Comparison of ENCODE assay signal across 9 cellular contexts in genomic region chr20:856361-856775, GRCh38. TPM values are rescaled to one million over a fixed set of nuclear protein-coding genes. Genes with fewer than 3 reads are reported as not detected.
DNase-seq lines count a peak whose midpoint lies in the region; ATAC-seq and TF ChIP-seq lines count a peak whose summit lies in the region.
"Had no signal": no experiment of that assay in that cellular context is flagged by ENCODE, and none has a peak within 500 bp of the region (broad histone marks: within the 10 kb centered on the region; RNA-seq: fewer than 3 reads in every experiment).

No MANE protein-coding gene starts in this region.

- no peaks in the 10 kb centered on the region for H3K27me3 ChIP-seq in foreskin keratinocyte
- H3K27me3 ChIP-seq in heart left ventricle, result no peaks in the 10 kb centered on the region
- no peaks in the 10 kb centered on the region for H3K27me3 ChIP-seq in tibial nerve

- ATAC-seq in foreskin keratinocyte (peak; percentile 87), heart left ventricle (no peak)

- H3K4me1 Mint-ChIP-seq in activated T-cell treated with anti-CD3 and anti-CD28 coated beads, Interleukin-2, amount 50 U/mL, for 24 hours (ENCODE audit: low read depth), result peaks cover 64% of the 10 kb centered on the region
- H3K4me1 Mint-ChIP-seq: nephron had no signal

- H3K4me1 ChIP-seq in foreskin keratinocyte (peaks cover 35% of the 10 kb centered on the region), heart left ventricle (peaks cover 0 to 24% (median 0%) of the 10 kb centered on the region in 12 donors), tibial nerve (no peaks in the 10 kb centered on the region)

- no peaks in the 10 kb centered on the region for H3K9me3 ChIP-seq in heart left ventricle
- no peaks in the 10 kb centered on the region for H3K9me3 ChIP-seq in tibial nerve

- H3K27ac ChIP-seq in foreskin keratinocyte (peak overlapping the region; percentile 89), heart left ventricle (no peak overlapping the region), tibial nerve (no peak overlapping the region)

- no peaks in the 10 kb centered on the region for H3K27me3 Mint-ChIP-seq in activated T-cell treated with anti-CD3 and anti-CD28 coated beads, Interleukin-2, amount 50 U/mL, for 24 hours

- H3K36me3 ChIP-seq in heart left ventricle, result no peaks in the 10 kb centered on the region
- H3K36me3 ChIP-seq in tibial nerve, result no peaks in the 10 kb centered on the region

- H3K4me3 Mint-ChIP-seq in activated T-cell treated with anti-CD3 and anti-CD28 coated beads, Interleukin-2, amount 50 U/mL, for 24 hours, result peak overlapping the region; percentile 18
- H3K4me3 Mint-ChIP-seq: nephron had no signal

- DNase-seq in LHCN-M2 (ENCODE audit: low read depth) (peak; percentile 89), foreskin keratinocyte (peak; percentile 98 to 99), superior temporal gyrus (ENCODE audit: extremely low spot score) (no peak), heart left ventricle (no peak), tibial nerve (ENCODE audit: low spot score in 2 of 2) (no peak), NCI-H187 (lab: John Stamatoyannopoulos, UW) (no peak)
- peak; percentile 61 for DNase-seq in activated T-cell treated with anti-CD3 and anti-CD28 coated beads, Interleukin-2, amount 50 U/mL, for 24 hours
- DNase-seq in stimulated activated naive CD4-positive, alpha-beta T cell (lab: John Stamatoyannopoulos, UW), result peak in 5 of 6 experiments; percentile 10 to 36 (median 27)

- H3K36me3 Mint-ChIP-seq in activated T-cell treated with anti-CD3 and anti-CD28 coated beads, Interleukin-2, amount 50 U/mL, for 24 hours (ENCODE audit: low read depth), result no peaks in the 10 kb centered on the region

- 58 to 74% (median 69%) methylated on average over 12 of the region's 12 CpGs for WGBS in heart left ventricle, 4 donors
- 45 to 51% methylated on average over 12 of the region's 12 CpGs for WGBS in tibial nerve, 2 donors

- TF ChIP-seq POLR2A in heart left ventricle (IDR thresholded peaks at IDR 0.05) (no peak), tibial nerve (IDR thresholded peaks at IDR 0.05) (no peak)

- H3K4me3 ChIP-seq in heart left ventricle, result no peak overlapping the region
- H3K4me3 ChIP-seq in tibial nerve, result no peak overlapping the region

- H3K9me3 Mint-ChIP-seq in activated T-cell treated with anti-CD3 and anti-CD28 coated beads, Interleukin-2, amount 50 U/mL, for 24 hours, result no peaks in the 10 kb centered on the region
- H3K9me3 Mint-ChIP-seq: nephron had no signal

- TF ChIP-seq CTCF in foreskin keratinocyte (conservative IDR thresholded peaks at IDR 0.05), result peak; percentile 33
- TF ChIP-seq CTCF in heart left ventricle (IDR thresholded peaks at IDR 0.05), result no peak
- TF ChIP-seq CTCF in tibial nerve (IDR thresholded peaks at IDR 0.05), result no peak

- H3K27ac Mint-ChIP-seq in activated T-cell treated with anti-CD3 and anti-CD28 coated beads, Interleukin-2, amount 50 U/mL, for 24 hours, result peak overlapping the region; percentile 74
- H3K27ac Mint-ChIP-seq: nephron had no signal

- TF ChIP-seq EP300 in tibial nerve (IDR thresholded peaks at IDR 0.05), result peak in 1 of 2 donors; percentile 10

- intact Hi-C loops in heart left ventricle (cut with DNase I), result no loop called here

RNA-seq across cellular contexts. Expression of gene FAM110A, which starts 22.9 kb away (rescaled TPM):
- 7.6 and 8.8 TPM in 2 replicates for total RNA-seq in LHCN-M2 (2014; rRNA removed)
- 4.0 TPM for polyA plus RNA-seq in LHCN-M2 (2012)
- total RNA-seq in foreskin keratinocyte, result 18.4 and 18.8 TPM in 2 replicates
- polyA plus RNA-seq in foreskin keratinocyte, result 27.6 and 29.6 TPM in 2 replicates
- total RNA-seq in heart left ventricle, result 1 to 10 TPM; 1.2 to 8.1 (median 2.3) TPM
- polyA plus RNA-seq in heart left ventricle, result 1 to 10 TPM; 1.3 to 1.6 TPM
- 1 to 10 TPM; 2.8 to 6.9 (median 4.7) TPM for total RNA-seq in tibial nerve

RNA-seq across cellular contexts. Expression of gene ANGPT4, which starts 59.8 kb away (rescaled TPM):
- total RNA-seq in LHCN-M2 (2014; rRNA removed) (not detected in 2 replicates), foreskin keratinocyte (not detected in 2 replicates), heart left ventricle (under 1 TPM in 4 of 9 donors, not detected in 5; 0.12 to 0.32 (median 0.21) TPM), tibial nerve (1 to 10 TPM in 3 of 4 donors, under 1 TPM in 1; 0.63 to 4.7 (median 1.3) TPM)
- polyA plus RNA-seq in LHCN-M2 (2012), result not detected
- polyA plus RNA-seq in foreskin keratinocyte (not detected in 2 replicates), heart left ventricle (under 1 TPM; 0.08 to 0.11 TPM)

Comparison
In these comparisons a context has a peak if more than half of its experiments do, and no peak if none do; other contexts are left out.
1. DNase-seq: peak in LHCN-M2 (single experiment), activated T-cell treated with anti-CD3 and anti-CD28 coated beads, Interleukin-2, amount 50 U/mL, for 24 hours (single experiment), foreskin keratinocyte (2 of 2) and stimulated activated naive CD4-positive, alpha-beta T cell (5 of 6); none in superior temporal gyrus (single experiment), heart left ventricle (0 of 5), tibial nerve (0 of 2) and NCI-H187 (0 of 2).